Comparison of ENCODE assay signal across 1 cellular context in the genomic region with DNA sequence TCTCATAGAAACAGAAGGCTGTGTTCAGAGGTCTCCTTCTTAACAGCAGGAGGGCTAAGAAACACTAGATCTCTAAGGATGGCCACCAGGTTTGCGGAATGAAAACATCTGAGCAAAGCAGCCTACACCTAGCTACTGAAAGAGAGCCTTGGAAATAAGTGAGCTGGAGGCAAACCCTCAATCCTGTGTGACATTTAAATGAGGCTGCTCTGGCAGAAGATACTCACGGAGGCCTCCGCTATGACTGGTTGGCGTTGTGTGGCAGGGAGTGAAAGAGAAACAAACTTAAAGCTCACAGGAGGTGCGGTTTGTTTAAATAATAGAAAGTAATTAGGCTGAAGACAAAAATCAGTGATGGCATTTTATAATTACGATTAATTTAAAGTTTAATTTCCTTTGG.
TF ChIP-seq lines count a peak whose summit lies in the region.

No MANE protein-coding gene starts in this region.

TF ChIP-seq in WTC11, 78 proteins besides CTCF, POLR2A, EP300 and RAD21 (continued from another document):
- TF ChIP-seq, protein P1, sequence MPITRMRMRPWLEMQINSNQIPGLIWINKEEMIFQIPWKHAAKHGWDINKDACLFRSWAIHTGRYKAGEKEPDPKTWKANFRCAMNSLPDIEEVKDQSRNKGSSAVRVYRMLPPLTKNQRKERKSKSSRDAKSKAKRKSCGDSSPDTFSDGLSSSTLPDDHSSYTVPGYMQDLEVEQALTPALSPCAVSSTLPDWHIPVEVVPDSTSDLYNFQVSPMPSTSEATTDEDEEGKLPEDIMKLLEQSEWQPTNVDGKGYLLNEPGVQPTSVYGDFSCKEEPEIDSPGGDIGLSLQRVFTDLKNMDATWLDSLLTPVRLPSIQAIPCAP (CRISPR knock-in tag; IDR thresholded peaks at IDR 0.05): no peak
- TF ChIP-seq NR3C1 (CRISPR knock-in tag; conservative IDR thresholded peaks at IDR 0.05; ENCODE audit: low read depth) (no peak), NFE2L1 (CRISPR knock-in tag; IDR thresholded peaks at IDR 0.05) (no peak), JUN (CRISPR knock-in tag; IDR thresholded peaks at IDR 0.05) (no peak), GTF2I (CRISPR knock-in tag; conservative IDR thresholded peaks at IDR 0.05) (no peak), TP53 (CRISPR knock-in tag; IDR thresholded peaks at IDR 0.05) (no peak), PRRX2 (CRISPR knock-in tag; IDR thresholded peaks at IDR 0.05) (no peak), SP1 (CRISPR knock-in tag; conservative IDR thresholded peaks at IDR 0.05) (no peak)
- TF ChIP-seq, protein P2, sequence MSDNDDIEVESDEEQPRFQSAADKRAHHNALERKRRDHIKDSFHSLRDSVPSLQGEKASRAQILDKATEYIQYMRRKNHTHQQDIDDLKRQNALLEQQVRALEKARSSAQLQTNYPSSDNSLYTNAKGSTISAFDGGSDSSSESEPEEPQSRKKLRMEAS (CRISPR knock-in tag; IDR thresholded peaks at IDR 0.05): no peak
- TF ChIP-seq, protein P3, sequence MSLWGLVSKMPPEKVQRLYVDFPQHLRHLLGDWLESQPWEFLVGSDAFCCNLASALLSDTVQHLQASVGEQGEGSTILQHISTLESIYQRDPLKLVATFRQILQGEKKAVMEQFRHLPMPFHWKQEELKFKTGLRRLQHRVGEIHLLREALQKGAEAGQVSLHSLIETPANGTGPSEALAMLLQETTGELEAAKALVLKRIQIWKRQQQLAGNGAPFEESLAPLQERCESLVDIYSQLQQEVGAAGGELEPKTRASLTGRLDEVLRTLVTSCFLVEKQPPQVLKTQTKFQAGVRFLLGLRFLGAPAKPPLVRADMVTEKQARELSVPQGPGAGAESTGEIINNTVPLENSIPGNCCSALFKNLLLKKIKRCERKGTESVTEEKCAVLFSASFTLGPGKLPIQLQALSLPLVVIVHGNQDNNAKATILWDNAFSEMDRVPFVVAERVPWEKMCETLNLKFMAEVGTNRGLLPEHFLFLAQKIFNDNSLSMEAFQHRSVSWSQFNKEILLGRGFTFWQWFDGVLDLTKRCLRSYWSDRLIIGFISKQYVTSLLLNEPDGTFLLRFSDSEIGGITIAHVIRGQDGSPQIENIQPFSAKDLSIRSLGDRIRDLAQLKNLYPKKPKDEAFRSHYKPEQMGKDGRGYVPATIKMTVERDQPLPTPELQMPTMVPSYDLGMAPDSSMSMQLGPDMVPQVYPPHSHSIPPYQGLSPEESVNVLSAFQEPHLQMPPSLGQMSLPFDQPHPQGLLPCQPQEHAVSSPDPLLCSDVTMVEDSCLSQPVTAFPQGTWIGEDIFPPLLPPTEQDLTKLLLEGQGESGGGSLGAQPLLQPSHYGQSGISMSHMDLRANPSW (CRISPR knock-in tag; conservative IDR thresholded peaks at IDR 0.05; ENCODE audit: low read depth): no peak
- TF ChIP-seq, protein P4, sequence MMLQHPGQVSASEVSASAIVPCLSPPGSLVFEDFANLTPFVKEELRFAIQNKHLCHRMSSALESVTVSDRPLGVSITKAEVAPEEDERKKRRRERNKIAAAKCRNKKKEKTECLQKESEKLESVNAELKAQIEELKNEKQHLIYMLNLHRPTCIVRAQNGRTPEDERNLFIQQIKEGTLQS (CRISPR knock-in tag; conservative IDR thresholded peaks at IDR 0.05): no peak
- TF ChIP-seq, protein P5, sequence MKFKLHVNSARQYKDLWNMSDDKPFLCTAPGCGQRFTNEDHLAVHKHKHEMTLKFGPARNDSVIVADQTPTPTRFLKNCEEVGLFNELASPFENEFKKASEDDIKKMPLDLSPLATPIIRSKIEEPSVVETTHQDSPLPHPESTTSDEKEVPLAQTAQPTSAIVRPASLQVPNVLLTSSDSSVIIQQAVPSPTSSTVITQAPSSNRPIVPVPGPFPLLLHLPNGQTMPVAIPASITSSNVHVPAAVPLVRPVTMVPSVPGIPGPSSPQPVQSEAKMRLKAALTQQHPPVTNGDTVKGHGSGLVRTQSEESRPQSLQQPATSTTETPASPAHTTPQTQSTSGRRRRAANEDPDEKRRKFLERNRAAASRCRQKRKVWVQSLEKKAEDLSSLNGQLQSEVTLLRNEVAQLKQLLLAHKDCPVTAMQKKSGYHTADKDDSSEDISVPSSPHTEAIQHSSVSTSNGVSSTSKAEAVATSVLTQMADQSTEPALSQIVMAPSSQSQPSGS (CRISPR knock-in tag; IDR thresholded peaks at IDR 0.05; ENCODE audit: borderline replicate concordance, low read depth): no peak
